Comparison of ENCODE assay signal across 12 cellular contexts in genomic region chr17:31379796-31380195, GRCh38. TPM values are rescaled to one million over a fixed set of nuclear protein-coding genes. Genes with fewer than 3 reads are reported as not detected.
DNase-seq lines count a peak whose midpoint lies in the region; TF ChIP-seq lines count a peak whose summit lies in the region.
"Had no signal": no experiment of that assay in that cellular context is flagged by ENCODE, and none has a peak within 500 bp of the region (broad histone marks: within the 10 kb centered on the region; RNA-seq: fewer than 3 reads in every experiment).

No MANE protein-coding gene starts in this region.

- TF ChIP-seq CTCF in progenitor cell of endocrine pancreas (IDR thresholded peaks at IDR 0.05; ENCODE audit: unreplicated experiment) (no peak), glutamatergic neuron (IDR thresholded peaks at IDR 0.05; ENCODE audit: partially characterized antibody, unreplicated experiment) (no peak)

- H3K9me3 Mint-ChIP-seq in progenitor cell of endocrine pancreas (ENCODE audit: low read depth) = no peaks in the 10 kb centered on the region
- H3K9me3 Mint-ChIP-seq in glutamatergic neuron (ENCODE audit: unreplicated experiment) = peaks cover 4% of the 10 kb centered on the region
- H3K9me3 Mint-ChIP-seq: CD4-positive, CD25-positive, alpha-beta regulatory T cell had no signal

- H3K36me3 Mint-ChIP-seq in progenitor cell of endocrine pancreas (ENCODE audit: insufficient read depth) (peaks cover 6% of the 10 kb centered on the region), glutamatergic neuron (ENCODE audit: unreplicated experiment) (no peaks in the 10 kb centered on the region)

- in situ Hi-C loops in SK-MEL-5 (cut with HindIII; ENCODE audit: low pct_unique_long_range_greater_than_20kb, low sequenced_read_pairs) = no loop called here

- peak; percentile 46 for DNase-seq in COLO829 (ENCODE audit: low spot score)
- peak; percentile 57 for DNase-seq in SK-MEL-5 (ENCODE audit: low read depth, low spot score)
- DNase-seq in globus pallidus (ENCODE audit: low spot score) = peak; percentile 53
- DNase-seq in progenitor cell of endocrine pancreas (ENCODE audit: low spot score, unreplicated experiment) = no peak
- no peak for DNase-seq in NOMO-1 treated with DMSO at 0.1 percent for 48 hours (lab: John Stamatoyannopoulos, UW; ENCODE audit: unreplicated experiment)
- DNase-seq in glutamatergic neuron = no peak
- no peak for DNase-seq in NCI-H82 treated with DMSO at 0.1 percent for 48 hours (lab: John Stamatoyannopoulos, UW; ENCODE audit: unreplicated experiment)
- DNase-seq: ACHN; Calu3; CD4-positive, CD25-positive, alpha-beta regulatory T cell; DMS 273 treated with DMSO at 0.1 percent for 48 hours; H7 had no signal

- H3K4me1 Mint-ChIP-seq in progenitor cell of endocrine pancreas (ENCODE audit: low read depth) (no peaks in the 10 kb centered on the region), glutamatergic neuron (ENCODE audit: low read depth, unreplicated experiment) (no peaks in the 10 kb centered on the region)
- H3K4me1 Mint-ChIP-seq: CD4-positive, CD25-positive, alpha-beta regulatory T cell had no signal

- peak overlapping the region; percentile 68 for H3K27ac Mint-ChIP-seq in progenitor cell of endocrine pancreas
- H3K27ac Mint-ChIP-seq in glutamatergic neuron (ENCODE audit: unreplicated experiment) = no peak overlapping the region
- H3K27ac Mint-ChIP-seq: CD4-positive, CD25-positive, alpha-beta regulatory T cell had no signal

- H3K27me3 Mint-ChIP-seq in progenitor cell of endocrine pancreas (no peaks in the 10 kb centered on the region), glutamatergic neuron (ENCODE audit: unreplicated experiment) (no peaks in the 10 kb centered on the region)
- H3K27me3 Mint-ChIP-seq: CD4-positive, CD25-positive, alpha-beta regulatory T cell had no signal

- no peak overlapping the region for H3K4me3 Mint-ChIP-seq in progenitor cell of endocrine pancreas (ENCODE audit: low read depth)
- no peak overlapping the region for H3K4me3 Mint-ChIP-seq in glutamatergic neuron (ENCODE audit: unreplicated experiment)
- H3K4me3 Mint-ChIP-seq: CD4-positive, CD25-positive, alpha-beta regulatory T cell had no signal

RNA-seq across cellular contexts. Expression of gene RAB11FIP4, which starts 11.7 kb away (rescaled TPM):
- total RNA-seq in SK-MEL-5 (2014; rRNA removed; shearing (Covaris generic)) = 48.8 and 50.4 TPM in 2 replicates
- polyA plus RNA-seq in SK-MEL-5 (2015; cell fraction: cytosol; rRNA removed) = 27.3 and 44.3 TPM in 2 replicates
- 23.9 and 34.0 TPM in 2 replicates for polyA plus RNA-seq in SK-MEL-5 (2015; cell fraction: nucleus; rRNA removed)
- total RNA-seq in progenitor cell of endocrine pancreas (65.5 and 66.1 TPM in 2 replicates), glutamatergic neuron (ENCODE audit: unreplicated experiment) (103 TPM)

RNA-seq across cellular contexts. Expression of gene EVI2A, which starts 58.4 kb away (rescaled TPM):
- total RNA-seq in SK-MEL-5 (2014; rRNA removed; shearing (Covaris generic)) = 8.1 and 8.9 TPM in 2 replicates
- 3.0 and 5.1 TPM in 2 replicates for polyA plus RNA-seq in SK-MEL-5 (2015; cell fraction: cytosol; rRNA removed)
- polyA plus RNA-seq in SK-MEL-5 (2015; cell fraction: nucleus; rRNA removed) = 2.3 and 5.2 TPM in 2 replicates
- total RNA-seq in progenitor cell of endocrine pancreas (not detected in 2 replicates), glutamatergic neuron (ENCODE audit: unreplicated experiment) (not detected)
- total RNA-seq: Calu3, H7 had no signal

Comparison
In these comparisons a context has a peak if more than half of its experiments do, and no peak if none do; other contexts are left out.
1. DNase-seq: peak in COLO829 (single experiment), SK-MEL-5 (single experiment) and globus pallidus (single experiment); none in progenitor cell of endocrine pancreas (single experiment), NOMO-1 treated with DMSO at 0.1 percent for 48 hours (single experiment), glutamatergic neuron (single experiment) and NCI-H82 treated with DMSO at 0.1 percent for 48 hours (single experiment).